In genomic region chr7:131031100-131031868, GRCh38 we compare ENCODE assay signal across 10 cellular contexts.
DNase-seq lines count a peak whose midpoint lies in the region; ATAC-seq, FAIRE-seq and TF ChIP-seq lines count a peak whose summit lies in the region.
"Had no signal": no experiment of that assay in that cellular context is flagged by ENCODE, and none has a peak within 500 bp of the region (broad histone marks: within the 10 kb centered on the region; RNA-seq: fewer than 3 reads in every experiment).

No MANE protein-coding gene starts in this region.

- H3K27ac Mint-ChIP-seq in activated CD4-positive, alpha-beta memory T cell treated with anti-CD3 and anti-CD28 coated beads for 36 hours: peak overlapping the region; percentile 98

- CTCF ChIA-PET in GM10248 (lab: Yijun Ruan, JAX): interaction anchor here (1.0 to 5.9 kb wide), 2 partner anchors 9 to 72 kb away, joined by 3 to 38 read pairs; no protein-coding TSS in a partner anchor
- CTCF ChIA-PET in activated CD4-positive, alpha-beta memory T cell treated with anti-CD3 and anti-CD28 coated beads for 36 hours (lab: Charles Lee): interaction anchor here (0.6 to 1.0 kb wide), 4 partner anchors 9 to 81 kb away, joined by 3 to 4 read pairs (median 3); no protein-coding TSS in a partner anchor

- H3K27me3 Mint-ChIP-seq in activated CD4-positive, alpha-beta memory T cell treated with anti-CD3 and anti-CD28 coated beads for 36 hours: no peaks in the 10 kb centered on the region

- peaks cover 90% of the 10 kb centered on the region for H3K4me1 Mint-ChIP-seq in activated CD4-positive, alpha-beta memory T cell treated with anti-CD3 and anti-CD28 coated beads for 36 hours (ENCODE audit: low read depth)

- H3K36me3 Mint-ChIP-seq in activated CD4-positive, alpha-beta memory T cell treated with anti-CD3 and anti-CD28 coated beads for 36 hours: peaks cover 35% of the 10 kb centered on the region

- peak; percentile 47 for ATAC-seq in HG02943 (IDR thresholded peaks at IDR 0.05; ENCODE audit: low read depth, unreplicated experiment)
- no peak for ATAC-seq in sciatic nerve

- no peak for TF ChIP-seq CTCF in GM10248 (IDR thresholded peaks at IDR 0.05; ENCODE audit: control extremely low read depth, extremely low read depth, low read depth, missing control alignments)

- DNase-seq in GM10248 (ENCODE audit: extremely low spot score): peak; percentile 52
- no peak for DNase-seq in GM19239 (ENCODE audit: insufficient read length, low spot score)
- DNase-seq in activated CD4-positive, alpha-beta memory T cell treated with anti-CD3 and anti-CD28 coated beads for 36 hours: no peak
- no peak for DNase-seq in posterior cingulate gyrus
- DNase-seq in H54 (ENCODE audit: insufficient read length, low spot score): no peak
- no peak for DNase-seq in sciatic nerve (ENCODE audit: low spot score)
- no peak for DNase-seq in activated effector memory CD4-positive, alpha-beta T cell treated with anti-CD3 and anti-CD28 coated beads, Interleukin-2, amount 50 U/mL, for 16 hours
- DNase-seq: NCI-H510A had no signal

- intact Hi-C loops in activated CD4-positive, alpha-beta memory T cell treated with anti-CD3 and anti-CD28 coated beads for 36 hours (cut with micrococcal nuclease): loop anchor here (1.0 to 5.0 kb wide), 6 partner anchors 10 to 194 kb away; no protein-coding TSS in a partner anchor
- intact Hi-C loops in posterior cingulate gyrus (cut with DNase I): no loop called here
- intact Hi-C loops in sciatic nerve (cut with DNase I): no loop called here

- FAIRE-seq in GM19239 (lab: Jason Lieb, UNC): peak; percentile 94
- no peak for FAIRE-seq in H54 (lab: Jason Lieb, UNC)
- FAIRE-seq: D721Med had no signal

- H3K4me3 Mint-ChIP-seq in activated CD4-positive, alpha-beta memory T cell treated with anti-CD3 and anti-CD28 coated beads for 36 hours: peak overlapping the region; percentile 55

- no peak for TF ChIP-seq POLR2A in H54 (IDR thresholded peaks at IDR 0.05; ENCODE audit: low read depth, low read length)

- POLR2A ChIA-PET in GM10248 (lab: Yijun Ruan, JAX): no interaction called here
- POLR2A ChIA-PET in activated CD4-positive, alpha-beta memory T cell treated with anti-CD3 and anti-CD28 coated beads for 36 hours (lab: Charles Lee): interaction anchor here (0.5 to 1.9 kb wide), 10 partner anchors 12 to 84 kb away, joined by 3 to 11 read pairs (median 4); no protein-coding TSS in a partner anchor

- peaks cover 6% of the 10 kb centered on the region for H3K9me3 Mint-ChIP-seq in activated CD4-positive, alpha-beta memory T cell treated with anti-CD3 and anti-CD28 coated beads for 36 hours
